In the genomic region with DNA sequence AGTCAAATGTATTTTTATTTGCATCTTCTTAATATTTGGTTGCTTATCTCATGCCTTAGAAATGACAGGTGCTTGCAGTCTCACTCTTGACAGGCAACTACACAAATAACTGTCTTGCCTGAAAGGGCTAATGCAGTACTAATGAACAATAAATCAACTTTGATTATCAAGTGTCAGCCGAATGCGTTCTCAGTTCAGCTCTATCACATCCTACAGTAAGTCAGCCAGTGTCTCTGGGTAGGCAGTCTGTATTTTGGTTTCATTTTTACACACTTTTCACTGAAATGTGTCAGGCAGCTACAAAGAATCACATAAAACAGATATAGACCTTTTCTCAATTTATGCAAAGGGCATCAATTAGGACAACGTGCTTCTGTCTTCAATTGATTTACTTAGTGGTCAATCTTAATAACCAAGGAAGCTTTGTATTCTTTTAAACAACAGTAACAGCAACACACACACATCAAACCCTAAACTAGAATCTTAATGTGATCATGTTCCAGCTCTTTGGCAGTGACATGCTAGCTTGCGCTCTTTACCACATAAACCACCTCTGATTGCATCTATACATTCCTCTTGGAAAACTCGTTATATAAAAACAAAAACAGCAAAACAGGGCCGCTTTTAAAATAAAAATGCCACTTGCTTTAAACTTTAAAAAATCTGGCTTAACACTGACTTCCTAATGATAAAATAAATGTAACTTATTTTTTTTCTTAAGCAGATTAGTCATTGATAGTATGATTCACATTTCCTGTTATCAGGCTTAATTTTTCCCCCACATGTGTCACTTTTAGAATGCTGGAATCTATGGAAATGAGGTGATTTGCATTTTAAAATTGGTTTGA, we compare ENCODE assay signal across 9 cellular contexts.
A peak's percentile ranks its signal among the peaks of the same experiment; 100 is the strongest.
DNase-seq lines count a peak whose midpoint lies in the region; ATAC-seq and TF ChIP-seq lines count a peak whose summit lies in the region.
"Had no signal": no experiment of that assay in that cellular context is flagged by ENCODE, and none has a peak within 500 bp of the region (broad histone marks: within the 10 kb centered on the region; RNA-seq: fewer than 3 reads in every experiment).

No MANE protein-coding gene starts in this region.

- H3K36me3 ChIP-seq in CD4-positive, CD25-positive, alpha-beta regulatory T cell (ENCODE audit: control insufficient read depth, insufficient read depth, low read length), result no peaks in the 10 kb centered on the region
- H3K36me3 ChIP-seq in muscle layer of duodenum (ENCODE audit: control insufficient read depth in 1 of 2, insufficient read depth in 2 of 2, low read length in 2 of 2), result peaks cover 0 to 26% of the 10 kb centered on the region in 2 donors

- ATAC-seq in CD4-positive, CD25-positive, alpha-beta regulatory T cell (ENCODE audit: low read depth in 2 of 2), result peak; percentile 26 to 38
- ATAC-seq in GM19395 (IDR thresholded peaks at IDR 0.05; ENCODE audit: unreplicated experiment) (peak; percentile 47), GM21447 (IDR thresholded peaks at IDR 0.05; ENCODE audit: unreplicated experiment) (no peak)

- H3K4me3 Mint-ChIP-seq in CD4-positive, CD25-positive, alpha-beta regulatory T cell, result no peak overlapping the region
- no peak overlapping the region for H3K4me3 Mint-ChIP-seq in activated T-helper 1 cell treated with anti-CD3 and anti-CD28 coated beads, Interleukin-12 subunit alpha, Interleukin-12 subunit beta, Interleukin-2, Interleukin-4 antibody, amounts not matched to agents 30 ng/mL and 10 ng/mL and 1 ng/mL, durations not matched to agents 14 hours and 24 hours and 36 hours
- H3K4me3 Mint-ChIP-seq: IgD-negative memory B cell had no signal

- H3K27me3 ChIP-seq in CD4-positive, CD25-positive, alpha-beta regulatory T cell (ENCODE audit: control insufficient read depth, insufficient read depth, low read length), result no peaks in the 10 kb centered on the region
- no peaks in the 10 kb centered on the region for H3K27me3 ChIP-seq in dorsolateral prefrontal cortex
- H3K27me3 ChIP-seq in muscle layer of duodenum (ENCODE audit: low read depth, low read length), result no peaks in the 10 kb centered on the region

- H3K27ac Mint-ChIP-seq in CD4-positive, CD25-positive, alpha-beta regulatory T cell, result no peak overlapping the region
- no peak overlapping the region for H3K27ac Mint-ChIP-seq in activated T-helper 1 cell treated with anti-CD3 and anti-CD28 coated beads, Interleukin-12 subunit alpha, Interleukin-12 subunit beta, Interleukin-2, Interleukin-4 antibody, amounts not matched to agents 30 ng/mL and 10 ng/mL and 1 ng/mL, durations not matched to agents 14 hours and 24 hours and 36 hours

- peaks cover 88% of the 10 kb centered on the region for H3K4me1 ChIP-seq in CD4-positive, CD25-positive, alpha-beta regulatory T cell (ENCODE audit: control insufficient read depth, insufficient read depth, low read length, poor library complexity, severe bottlenecking)
- H3K4me1 ChIP-seq in muscle layer of duodenum (ENCODE audit: control insufficient read depth in 1 of 2, insufficient read depth in 2 of 2, low read length in 2 of 2), result peaks cover 28 to 50% of the 10 kb centered on the region in 2 donors

- peaks cover 3% of the 10 kb centered on the region for H3K36me3 Mint-ChIP-seq in CD4-positive, CD25-positive, alpha-beta regulatory T cell
- peaks cover 15% of the 10 kb centered on the region for H3K36me3 Mint-ChIP-seq in activated T-helper 1 cell treated with anti-CD3 and anti-CD28 coated beads, Interleukin-12 subunit alpha, Interleukin-12 subunit beta, Interleukin-2, Interleukin-4 antibody, amounts not matched to agents 30 ng/mL and 10 ng/mL and 1 ng/mL, durations not matched to agents 14 hours and 24 hours and 36 hours (ENCODE audit: low read depth)
- H3K36me3 Mint-ChIP-seq: IgD-negative memory B cell had no signal

- DNase-seq in CD4-positive, CD25-positive, alpha-beta regulatory T cell, result peak in 2 of 3 donors; percentile 50 to 83
- DNase-seq in NCI-H1417 treated with DMSO at 0.1 percent for 48 hours (lab: John Stamatoyannopoulos, UW), result peak; percentile 75
- no peak for DNase-seq in dorsolateral prefrontal cortex
- no peak for DNase-seq in activated T-helper 1 cell treated with anti-CD3 and anti-CD28 coated beads, Interleukin-12 subunit alpha, Interleukin-12 subunit beta, Interleukin-2, Interleukin-4 antibody, amounts not matched to agents 30 ng/mL and 10 ng/mL and 1 ng/mL, durations not matched to agents 14 hours and 24 hours and 36 hours (ENCODE audit: low spot score)
- no peak for DNase-seq in Ammon's horn (ENCODE audit: low spot score)

- peak overlapping the region; percentile 96 for H3K27ac ChIP-seq in CD4-positive, CD25-positive, alpha-beta regulatory T cell (ENCODE audit: insufficient read depth, low read length, poor library complexity, severe bottlenecking)
- H3K27ac ChIP-seq in dorsolateral prefrontal cortex, result peak overlapping the region in 58 of 59 donors; percentile 13 to 96 (median 88)
- peak overlapping the region; percentile 93 for H3K27ac ChIP-seq in muscle layer of duodenum (ENCODE audit: low read length)

- H3K9me3 Mint-ChIP-seq in CD4-positive, CD25-positive, alpha-beta regulatory T cell, result peaks cover 0 to 2% (median 0%) of the 10 kb centered on the region in 7 donors
- H3K9me3 Mint-ChIP-seq in activated T-helper 1 cell treated with anti-CD3 and anti-CD28 coated beads, Interleukin-12 subunit alpha, Interleukin-12 subunit beta, Interleukin-2, Interleukin-4 antibody, amounts not matched to agents 30 ng/mL and 10 ng/mL and 1 ng/mL, durations not matched to agents 14 hours and 24 hours and 36 hours, result no peaks in the 10 kb centered on the region
- H3K9me3 Mint-ChIP-seq: IgD-negative memory B cell had no signal

- TF ChIP-seq CTCF in dorsolateral prefrontal cortex (IDR thresholded peaks at IDR 0.05 in 54 of 56, conservative IDR thresholded peaks at IDR 0.05 in 2 of 56; ENCODE audit: low read depth in 1 of 56, partially characterized antibody in 56 of 56), result no peak

- intact Hi-C loops in dorsolateral prefrontal cortex (cut with DNase I), result loop anchor here (5.0 to 10.0 kb wide), 4 partner anchors 56 to 519 kb away; a partner anchor contains a TSS
- intact Hi-C loops in activated T-helper 1 cell treated with anti-CD3 and anti-CD28 coated beads, Interleukin-12 subunit alpha, Interleukin-12 subunit beta, Interleukin-2, Interleukin-4 antibody, amounts not matched to agents 30 ng/mL and 10 ng/mL and 1 ng/mL, durations not matched to agents 14 hours and 24 hours and 36 hours (cut with micrococcal nuclease), result loop anchor here (1.0 to 10.0 kb wide), 15 partner anchors 17 to 1914 kb away; a partner anchor contains a TSS

- H3K4me3 ChIP-seq in CD4-positive, CD25-positive, alpha-beta regulatory T cell (ENCODE audit: low read depth, low read length), result peak overlapping the region; percentile 99
- H3K4me3 ChIP-seq in dorsolateral prefrontal cortex, result peak overlapping the region; percentile 44 to 85 (median 74)
- H3K4me3 ChIP-seq in muscle layer of duodenum (ENCODE audit: low read depth in 1 of 2, low read length in 2 of 2), result peak overlapping the region; percentile 79 to 93

- no peaks in the 10 kb centered on the region for H3K9me3 ChIP-seq in CD4-positive, CD25-positive, alpha-beta regulatory T cell (ENCODE audit: control insufficient read depth in 2 of 2, low read length in 2 of 2)
- H3K9me3 ChIP-seq in muscle layer of duodenum (ENCODE audit: control insufficient read depth in 1 of 2, low read length in 2 of 2), result no peaks in the 10 kb centered on the region

- no peaks in the 10 kb centered on the region for H3K27me3 Mint-ChIP-seq in CD4-positive, CD25-positive, alpha-beta regulatory T cell
- H3K27me3 Mint-ChIP-seq in activated T-helper 1 cell treated with anti-CD3 and anti-CD28 coated beads, Interleukin-12 subunit alpha, Interleukin-12 subunit beta, Interleukin-2, Interleukin-4 antibody, amounts not matched to agents 30 ng/mL and 10 ng/mL and 1 ng/mL, durations not matched to agents 14 hours and 24 hours and 36 hours (ENCODE audit: insufficient read depth), result no peaks in the 10 kb centered on the region
- H3K27me3 Mint-ChIP-seq: IgD-negative memory B cell had no signal

- peaks cover 40 to 68% (median 58%) of the 10 kb centered on the region in 4 donors for H3K4me1 Mint-ChIP-seq in CD4-positive, CD25-positive, alpha-beta regulatory T cell
- H3K4me1 Mint-ChIP-seq in activated T-helper 1 cell treated with anti-CD3 and anti-CD28 coated beads, Interleukin-12 subunit alpha, Interleukin-12 subunit beta, Interleukin-2, Interleukin-4 antibody, amounts not matched to agents 30 ng/mL and 10 ng/mL and 1 ng/mL, durations not matched to agents 14 hours and 24 hours and 36 hours (ENCODE audit: low read depth), result peaks cover 34% of the 10 kb centered on the region

Comparison
In these comparisons a context has a peak if more than half of its experiments do, and no peak if none do; other contexts are left out.
1. DNase-seq: peak in CD4-positive, CD25-positive, alpha-beta regulatory T cell (2 of 3) and NCI-H1417 treated with DMSO at 0.1 percent for 48 hours (single experiment); none in dorsolateral prefrontal cortex (0 of 10), activated T-helper 1 cell treated with anti-CD3 and anti-CD28 coated beads, Interleukin-12 subunit alpha, Interleukin-12 subunit beta, Interleukin-2, Interleukin-4 antibody, amounts not matched to agents 30 ng/mL and 10 ng/mL and 1 ng/mL, durations not matched to agents 14 hours and 24 hours and 36 hours (single experiment) and Ammon's horn (single experiment).
2. Peak in every context shown above with its lines, with median percentiles within 50 percentile points of each other: H3K27ac ChIP-seq and H3K4me3 ChIP-seq.